ENCODE assay signal across 8 cellular contexts in genomic region chr18:44895176-44895798, GRCh38.
A peak's percentile ranks its signal among the peaks of the same experiment; 100 is the strongest.
DNase-seq lines count a peak whose midpoint lies in the region; ATAC-seq and TF ChIP-seq lines count a peak whose summit lies in the region.

No MANE protein-coding gene starts in this region.

- TF ChIP-seq CTCF in left ventricle myocardium inferior (IDR thresholded peaks at IDR 0.05; ENCODE audit: borderline replicate concordance) (peak; percentile 69), mesothelial cell of epicardium (IDR thresholded peaks at IDR 0.05; ENCODE audit: unreplicated experiment) (no peak)

- H3K4me3 Mint-ChIP-seq in stimulated activated memory B cell treated with anti-CD40 and anti-IgM and Interleukin-4, amounts not matched to agents 10 μg/mL and 1 μg/mL and 100 μg/mL, for 72 hours: no peak overlapping the region
- H3K4me3 Mint-ChIP-seq in mesothelial cell of epicardium: no peak overlapping the region

- DNase-seq in NCI-H2029 (lab: John Stamatoyannopoulos, UW): peak; percentile 46
- no peak for DNase-seq in NCI-H2029 treated with DMSO at 0.1 percent for 48 hours (lab: John Stamatoyannopoulos, UW)
- peak; percentile 29 for DNase-seq in NCI-H1105 treated with DMSO at 0.1 percent for 48 hours (lab: John Stamatoyannopoulos, UW)
- peak; percentile 43 to 47 for DNase-seq in activated T-cell treated with anti-CD3 and anti-CD28 coated beads, Interleukin-2, amount 50 U/mL, for 48 hours
- DNase-seq in left ventricle myocardium inferior: peak; percentile 28
- no peak for DNase-seq in mesothelial cell of epicardium (ENCODE audit: low spot score in 2 of 2, unreplicated experiment in 2 of 2)

- H3K36me3 ChIP-seq in left ventricle myocardium inferior: peaks cover 5% of the 10 kb centered on the region

- peaks cover 14% of the 10 kb centered on the region for H3K9me3 ChIP-seq in left ventricle myocardium inferior (replicated peaks)

- peaks cover 43% of the 10 kb centered on the region for H3K27me3 ChIP-seq in left ventricle myocardium inferior (ENCODE audit: low read depth)

- intact Hi-C loops in left ventricle myocardium inferior (cut with micrococcal nuclease): loop anchor here (5.0 to 10.0 kb wide), 2 partner anchors 218 to 320 kb away; no protein-coding TSS in a partner anchor

- ATAC-seq in GM21515 (IDR thresholded peaks at IDR 0.05; ENCODE audit: unreplicated experiment): peak; percentile 69
- peak; percentile 49 for ATAC-seq in stimulated activated memory B cell treated with anti-CD40 and anti-IgM and Interleukin-4, amounts not matched to agents 10 μg/mL and 1 μg/mL and 100 μg/mL, for 72 hours

- peaks cover 9% of the 10 kb centered on the region for H3K9me3 Mint-ChIP-seq in stimulated activated memory B cell treated with anti-CD40 and anti-IgM and Interleukin-4, amounts not matched to agents 10 μg/mL and 1 μg/mL and 100 μg/mL, for 72 hours
- H3K9me3 Mint-ChIP-seq in mesothelial cell of epicardium: peaks cover 23% of the 10 kb centered on the region

- H3K4me3 ChIP-seq in left ventricle myocardium inferior: no peak overlapping the region

- no peak overlapping the region for H3K27ac ChIP-seq in left ventricle myocardium inferior (replicated peaks)

- H3K27me3 Mint-ChIP-seq in stimulated activated memory B cell treated with anti-CD40 and anti-IgM and Interleukin-4, amounts not matched to agents 10 μg/mL and 1 μg/mL and 100 μg/mL, for 72 hours: no peaks in the 10 kb centered on the region
- no peaks in the 10 kb centered on the region for H3K27me3 Mint-ChIP-seq in mesothelial cell of epicardium (ENCODE audit: low read depth)

- peaks cover 23% of the 10 kb centered on the region for H3K4me1 ChIP-seq in left ventricle myocardium inferior

- H3K36me3 Mint-ChIP-seq in stimulated activated memory B cell treated with anti-CD40 and anti-IgM and Interleukin-4, amounts not matched to agents 10 μg/mL and 1 μg/mL and 100 μg/mL, for 72 hours: peaks cover 53% of the 10 kb centered on the region
- peaks cover 23% of the 10 kb centered on the region for H3K36me3 Mint-ChIP-seq in mesothelial cell of epicardium

- peak overlapping the region; percentile 90 for H3K27ac Mint-ChIP-seq in stimulated activated memory B cell treated with anti-CD40 and anti-IgM and Interleukin-4, amounts not matched to agents 10 μg/mL and 1 μg/mL and 100 μg/mL, for 72 hours
- no peak overlapping the region for H3K27ac Mint-ChIP-seq in mesothelial cell of epicardium

- peaks cover 64% of the 10 kb centered on the region for H3K4me1 Mint-ChIP-seq in stimulated activated memory B cell treated with anti-CD40 and anti-IgM and Interleukin-4, amounts not matched to agents 10 μg/mL and 1 μg/mL and 100 μg/mL, for 72 hours
- H3K4me1 Mint-ChIP-seq in mesothelial cell of epicardium: peaks cover 8% of the 10 kb centered on the region

Comparison
In these comparisons a context has a peak if more than half of its experiments do, and no peak if none do; other contexts are left out.
1. DNase-seq: peak in NCI-H2029 (single experiment), NCI-H1105 treated with DMSO at 0.1 percent for 48 hours (single experiment), activated T-cell treated with anti-CD3 and anti-CD28 coated beads, Interleukin-2, amount 50 U/mL, for 48 hours (2 of 2) and left ventricle myocardium inferior (single experiment); none in NCI-H2029 treated with DMSO at 0.1 percent for 48 hours (single experiment) and mesothelial cell of epicardium (0 of 2).